In the genomic region with DNA sequence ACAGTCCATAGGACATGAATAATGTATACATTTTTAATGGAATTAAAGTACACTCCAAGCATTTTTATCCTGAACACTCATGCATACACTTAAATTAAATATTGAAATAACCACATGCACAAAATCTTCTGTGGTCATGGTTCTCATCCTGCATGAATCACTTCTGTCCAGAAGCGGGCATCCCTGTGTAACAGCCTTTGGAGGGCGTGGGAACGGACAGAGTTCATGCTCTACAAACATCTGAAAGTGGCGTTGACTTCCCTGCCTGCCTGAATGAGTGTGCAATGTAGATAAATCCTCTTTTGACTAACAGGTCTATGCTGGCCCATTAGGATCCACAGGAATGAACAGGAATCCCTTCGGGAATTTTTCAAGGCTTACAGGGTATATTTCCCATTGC, we compare ENCODE assay signal across 33 cellular contexts.
"Had no signal": no experiment of that assay in that cellular context is flagged by ENCODE, and none has a peak within 500 bp of the region (broad histone marks: within the 10 kb centered on the region; RNA-seq: fewer than 3 reads in every experiment).

No MANE protein-coding gene starts in this region.

- H3K27me3 Mint-ChIP-seq: activated CD4-positive, alpha-beta T cell treated with anti-CD3 and anti-CD28 coated beads, Interleukin-2, amount 10 ng/mL, durations not matched to agents 24 days and 14 days; activated naive CD4-positive, alpha-beta T cell treated with anti-CD3 and anti-CD28 coated beads, Interleukin-2, amount 50 U/mL, for 24 hours had no signal

- H3K27ac Mint-ChIP-seq: activated CD4-positive, alpha-beta memory T cell treated with anti-CD3 and anti-CD28 coated beads for 36 hours; activated CD4-positive, alpha-beta T cell treated with anti-CD3 and anti-CD28 coated beads, Interleukin-2, amount 10 ng/mL, durations not matched to agents 24 days and 14 days; activated naive CD8-positive, alpha-beta T cell treated with anti-CD3 and anti-CD28 coated beads, Interleukin-2, amount 50 U/mL, for 24 hours; activated T-helper 17 cell treated with anti-CD3 and anti-CD28 coated beads, Interleukin-2, amount 50 U/mL, for 72 hours; dendritic cell treated with granulocyte-macrophage colony-stimulating factor and Interleukin-4, amounts not matched to agents 40 ng/mL and 50 ng/mL, for 4 days; naive thymus-derived CD4-positive, alpha-beta T cell; stimulated activated memory B cell treated with anti-CD40 and anti-IgM and Interleukin-4, amounts not matched to agents 10 μg/mL and 1 μg/mL and 100 μg/mL, for 72 hours; T-helper 17 cell had no signal

- H3K4me1 ChIP-seq: esophagus squamous epithelium, prostate gland, sigmoid colon, stomach, thyroid gland, upper lobe of left lung had no signal

- FAIRE-seq: endometrium had no signal

- H3K36me3 ChIP-seq: esophagus squamous epithelium, ovary, prostate gland, sigmoid colon, stomach, thyroid gland, upper lobe of left lung, WERI-Rb-1 had no signal

- H3K36me3 Mint-ChIP-seq: activated CD4-positive, alpha-beta memory T cell treated with anti-CD3 and anti-CD28 coated beads for 36 hours; activated naive CD4-positive, alpha-beta T cell treated with anti-CD3 and anti-CD28 coated beads, Interleukin-2, amount 50 U/mL, for 24 hours; stimulated activated memory B cell treated with anti-CD40 and anti-IgM and Interleukin-4, amounts not matched to agents 10 μg/mL and 1 μg/mL and 100 μg/mL, for 72 hours had no signal

- DNase-seq: activated CD4-positive, alpha-beta memory T cell treated with anti-CD3 and anti-CD28 coated beads for 36 hours; activated CD4-positive, alpha-beta T cell treated with anti-CD3 and anti-CD28 coated beads, Interleukin-2, amount 10 ng/mL, durations not matched to agents 24 days and 14 days; activated CD8-positive, alpha-beta memory T cell treated with anti-CD3 and anti-CD28 coated beads, Interleukin-2, amount 50 U/mL, for 48 hours; activated naive CD8-positive, alpha-beta T cell treated with anti-CD3 and anti-CD28 coated beads, Interleukin-2, amount 50 U/mL, for 24 hours; activated T-cell treated with anti-CD3 and anti-CD28 coated beads, Interleukin-2, amount 50 U/mL, for 4 hours; amygdala; effector CD4-positive, alpha-beta T cell; esophagus squamous epithelium; foreskin melanocyte; islet precursor cell; midbrain; naive thymus-derived CD4-positive, alpha-beta T cell; ovary; retina; sigmoid colon; stimulated activated CD4-positive, alpha-beta T cell treated with anti-CD3 and anti-CD28 coated beads, Interleukin-1b, Interleukin-23, amount 100 ng/mL, for 48 hours; stimulated activated CD4-positive, alpha-beta T cell treated with anti-CD3 and anti-CD28 coated beads, Interleukin-4, amount 100 ng/mL, for 4 hours; stimulated activated CD8-positive, alpha-beta memory T cell treated with anti-CD3 and anti-CD28 coated beads, Interleukin-4, amount 100 ng/mL, for 48 hours; stomach; T-helper 17 cell; T1000; thyroid gland; WERI-Rb-1 had no signal

- H3K4me2 ChIP-seq: smooth muscle cell had no signal

- H3K4me3 ChIP-seq: esophagus squamous epithelium, ovary, prostate gland, sigmoid colon, smooth muscle cell, stomach, thyroid gland, upper lobe of left lung had no signal

- H3K27ac ChIP-seq: epithelial cell of prostate, esophagus squamous epithelium, ovary, prostate gland, sigmoid colon, stomach, thyroid gland, upper lobe of left lung, WERI-Rb-1 had no signal

- H3K4me3 Mint-ChIP-seq: activated CD4-positive, alpha-beta memory T cell treated with anti-CD3 and anti-CD28 coated beads for 36 hours; activated CD4-positive, alpha-beta T cell treated with anti-CD3 and anti-CD28 coated beads, Interleukin-2, amount 10 ng/mL, durations not matched to agents 24 days and 14 days; activated naive CD4-positive, alpha-beta T cell treated with anti-CD3 and anti-CD28 coated beads, Interleukin-2, amount 50 U/mL, for 24 hours; activated naive CD8-positive, alpha-beta T cell treated with anti-CD3 and anti-CD28 coated beads, Interleukin-2, amount 50 U/mL, for 24 hours; activated T-cell treated with anti-CD3 and anti-CD28 coated beads, Interleukin-2, amount 50 U/mL, for 4 hours; activated T-helper 17 cell treated with anti-CD3 and anti-CD28 coated beads, Interleukin-2, amount 50 U/mL, for 72 hours; central memory CD8-positive, alpha-beta T cell; dendritic cell treated with granulocyte-macrophage colony-stimulating factor and Interleukin-4, amounts not matched to agents 40 ng/mL and 50 ng/mL, for 4 days; naive thymus-derived CD4-positive, alpha-beta T cell; stimulated activated memory B cell treated with anti-CD40 and anti-IgM and Interleukin-4, amounts not matched to agents 10 μg/mL and 1 μg/mL and 100 μg/mL, for 72 hours; T-helper 17 cell had no signal

- H3K9me3 Mint-ChIP-seq: activated CD4-positive, alpha-beta memory T cell treated with anti-CD3 and anti-CD28 coated beads for 36 hours; activated CD4-positive, alpha-beta T cell treated with anti-CD3 and anti-CD28 coated beads, Interleukin-2, amount 10 ng/mL, durations not matched to agents 24 days and 14 days; activated naive CD4-positive, alpha-beta T cell treated with anti-CD3 and anti-CD28 coated beads, Interleukin-2, amount 50 U/mL, for 24 hours; activated naive CD8-positive, alpha-beta T cell treated with anti-CD3 and anti-CD28 coated beads, Interleukin-2, amount 50 U/mL, for 24 hours; activated T-cell treated with anti-CD3 and anti-CD28 coated beads, Interleukin-2, amount 50 U/mL, for 4 hours; activated T-helper 17 cell treated with anti-CD3 and anti-CD28 coated beads, Interleukin-2, amount 50 U/mL, for 72 hours; central memory CD8-positive, alpha-beta T cell; dendritic cell treated with granulocyte-macrophage colony-stimulating factor and Interleukin-4, amounts not matched to agents 40 ng/mL and 50 ng/mL, for 4 days; naive thymus-derived CD4-positive, alpha-beta T cell; stimulated activated memory B cell treated with anti-CD40 and anti-IgM and Interleukin-4, amounts not matched to agents 10 μg/mL and 1 μg/mL and 100 μg/mL, for 72 hours had no signal

- H3K9me3 ChIP-seq: esophagus squamous epithelium, ovary, prostate gland, sigmoid colon, stomach, thyroid gland, upper lobe of left lung had no signal

- H3K4me1 Mint-ChIP-seq: activated CD4-positive, alpha-beta T cell treated with anti-CD3 and anti-CD28 coated beads, Interleukin-2, amount 10 ng/mL, durations not matched to agents 24 days and 14 days; activated naive CD4-positive, alpha-beta T cell treated with anti-CD3 and anti-CD28 coated beads, Interleukin-2, amount 50 U/mL, for 24 hours; activated naive CD8-positive, alpha-beta T cell treated with anti-CD3 and anti-CD28 coated beads, Interleukin-2, amount 50 U/mL, for 24 hours; activated T-helper 17 cell treated with anti-CD3 and anti-CD28 coated beads, Interleukin-2, amount 50 U/mL, for 72 hours; central memory CD8-positive, alpha-beta T cell; stimulated activated memory B cell treated with anti-CD40 and anti-IgM and Interleukin-4, amounts not matched to agents 10 μg/mL and 1 μg/mL and 100 μg/mL, for 72 hours had no signal

- H3K27me3 ChIP-seq: ovary, thyroid gland, upper lobe of left lung had no signal
